16 cellular contexts compared by ENCODE assay signal in the genomic region with DNA sequence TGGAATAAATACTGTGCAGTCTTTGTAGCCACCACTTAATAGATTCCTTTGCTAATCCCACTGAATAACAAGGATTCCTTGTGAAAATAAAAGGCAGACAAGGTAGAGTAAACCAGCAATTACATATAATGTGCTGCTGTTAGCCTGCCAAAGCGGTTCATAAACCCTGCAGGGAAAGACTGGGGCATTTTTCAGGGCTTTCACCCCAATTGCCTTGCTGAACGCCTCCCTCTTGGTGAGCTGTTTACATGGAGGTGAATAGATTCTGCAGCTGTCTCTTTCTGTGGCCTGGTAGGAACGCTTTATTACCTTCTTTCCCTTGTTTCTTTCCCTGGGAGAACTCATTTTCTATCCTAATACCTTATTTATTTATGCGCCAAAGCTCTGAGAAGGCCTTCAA.
"Had no signal": no experiment of that assay in that cellular context is flagged by ENCODE, and none has a peak within 500 bp of the region (broad histone marks: within the 10 kb centered on the region; RNA-seq: fewer than 3 reads in every experiment).

No MANE protein-coding gene starts in this region.

- H3K27ac Mint-ChIP-seq: activated naive CD8-positive, alpha-beta T cell treated with anti-CD3 and anti-CD28 coated beads, Interleukin-2, amount 10 ng/mL, durations not matched to agents 7 days and 5 days; activated T-helper 1 cell treated with anti-CD3 and anti-CD28 coated beads, Interleukin-12 subunit alpha, Interleukin-12 subunit beta, Interleukin-2, Interleukin-4 antibody, amounts not matched to agents 30 ng/mL and 10 ng/mL and 1 ng/mL, durations not matched to agents 14 hours and 24 hours and 36 hours; effector memory CD8-positive, alpha-beta T cell; memory B cell; natural killer cell; T-cell had no signal

- H3K27me3 Mint-ChIP-seq: activated naive CD8-positive, alpha-beta T cell treated with anti-CD3 and anti-CD28 coated beads, Interleukin-2, amount 10 ng/mL, durations not matched to agents 7 days and 5 days; effector memory CD8-positive, alpha-beta T cell; memory B cell; T-cell had no signal

- H3K27ac ChIP-seq: epithelial cell of prostate, heart right ventricle, left lung, psoas muscle, spleen had no signal

- H3K4me3 ChIP-seq: heart right ventricle, left lung, psoas muscle, spleen had no signal

- H3K4me3 Mint-ChIP-seq: activated naive CD8-positive, alpha-beta T cell treated with anti-CD3 and anti-CD28 coated beads, Interleukin-2, amount 10 ng/mL, durations not matched to agents 7 days and 5 days; activated T-helper 1 cell treated with anti-CD3 and anti-CD28 coated beads, Interleukin-12 subunit alpha, Interleukin-12 subunit beta, Interleukin-2, Interleukin-4 antibody, amounts not matched to agents 30 ng/mL and 10 ng/mL and 1 ng/mL, durations not matched to agents 14 hours and 24 hours and 36 hours; effector memory CD8-positive, alpha-beta T cell; memory B cell; natural killer cell had no signal

- H3K9me3 ChIP-seq: heart right ventricle, left lung, psoas muscle had no signal

- H3K36me3 ChIP-seq: heart right ventricle, left lung, spleen had no signal

- DNase-seq: activated CD4-positive, alpha-beta T cell treated with anti-CD3 and anti-CD28 coated beads, Interleukin-2, amount 50 U/mL, for 1 hour; activated CD8-positive, alpha-beta memory T cell treated with anti-CD3 and anti-CD28 coated beads for 24 hours; activated naive CD8-positive, alpha-beta T cell treated with anti-CD3 and anti-CD28 coated beads, Interleukin-2, amount 10 ng/mL, durations not matched to agents 7 days and 5 days; dermis blood vessel endothelial cell; effector memory CD8-positive, alpha-beta T cell; heart right ventricle; left lung; natural killer cell; psoas muscle; spleen; stimulated activated CD4-positive, alpha-beta T cell treated with anti-CD3 and anti-CD28 coated beads, Interleukin-1b, Interleukin-23, amount 100 ng/mL, for 48 hours; T-cell; T-helper 9 cell had no signal

- H3K4me1 Mint-ChIP-seq: activated naive CD8-positive, alpha-beta T cell treated with anti-CD3 and anti-CD28 coated beads, Interleukin-2, amount 10 ng/mL, durations not matched to agents 7 days and 5 days; memory B cell; natural killer cell had no signal

- H3K36me3 Mint-ChIP-seq: activated naive CD8-positive, alpha-beta T cell treated with anti-CD3 and anti-CD28 coated beads, Interleukin-2, amount 10 ng/mL, durations not matched to agents 7 days and 5 days; memory B cell; natural killer cell; T-cell had no signal

- H3K27me3 ChIP-seq: heart right ventricle, left lung had no signal

- H3K9me3 Mint-ChIP-seq: activated T-helper 1 cell treated with anti-CD3 and anti-CD28 coated beads, Interleukin-12 subunit alpha, Interleukin-12 subunit beta, Interleukin-2, Interleukin-4 antibody, amounts not matched to agents 30 ng/mL and 10 ng/mL and 1 ng/mL, durations not matched to agents 14 hours and 24 hours and 36 hours; T-cell had no signal

- H3K4me1 ChIP-seq: heart right ventricle, left lung, psoas muscle, spleen had no signal
